Comparison of ENCODE assay signal across 18 cellular contexts in the genomic region with DNA sequence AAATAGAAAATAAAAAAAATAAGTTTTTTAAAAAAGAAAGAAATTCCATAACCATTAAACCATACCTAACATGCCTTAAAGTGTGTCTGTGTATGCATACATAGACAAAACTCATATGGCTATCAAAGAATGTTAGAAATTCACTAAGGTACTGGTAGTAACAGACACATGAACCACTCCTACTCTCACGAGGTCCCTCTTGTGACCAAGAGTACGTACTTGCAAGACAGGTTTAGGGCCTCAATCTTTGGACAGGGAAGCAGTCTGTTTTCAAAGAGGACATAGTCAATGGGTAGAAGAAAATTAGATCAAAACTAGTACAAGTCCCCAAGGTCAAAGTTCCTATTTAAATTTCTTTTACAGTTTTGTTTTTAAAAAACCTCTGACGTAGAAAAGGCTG.
"Had no signal": no experiment of that assay in that cellular context is flagged by ENCODE, and none has a peak within 500 bp of the region (broad histone marks: within the 10 kb centered on the region; RNA-seq: fewer than 3 reads in every experiment).

No MANE protein-coding gene starts in this region.

- H3K9me3 Mint-ChIP-seq: activated CD4-positive, alpha-beta memory T cell treated with anti-CD3 and anti-CD28 coated beads, Interleukin-2, amount 10 ng/mL, durations not matched to agents 7 days and 5 days; WTC11 had no signal

- H3K4me3 ChIP-seq: cardiac muscle cell, dorsolateral prefrontal cortex, gastrocnemius medialis, heart left ventricle, lung, tibial artery, vagina had no signal

- ATAC-seq: activated CD8-positive, alpha-beta memory T cell treated with anti-CD3 and anti-CD28 coated beads, Interleukin-2, amount 10 ng/mL, durations not matched to agents 7 days and 5 days; gastrocnemius medialis; heart left ventricle; left cardiac atrium; WTC11 had no signal

- H3K4me1 ChIP-seq: vagina had no signal

- H3K4me1 Mint-ChIP-seq: activated CD4-positive, alpha-beta memory T cell treated with anti-CD3 and anti-CD28 coated beads, Interleukin-2, amount 10 ng/mL, durations not matched to agents 7 days and 5 days; activated CD8-positive, alpha-beta memory T cell treated with anti-CD3 and anti-CD28 coated beads, Interleukin-2, amount 10 ng/mL, durations not matched to agents 7 days and 5 days had no signal

- H3K27ac Mint-ChIP-seq: activated CD4-positive, alpha-beta memory T cell treated with anti-CD3 and anti-CD28 coated beads, Interleukin-2, amount 10 ng/mL, durations not matched to agents 7 days and 5 days; activated CD8-positive, alpha-beta memory T cell treated with anti-CD3 and anti-CD28 coated beads, Interleukin-2, amount 10 ng/mL, durations not matched to agents 7 days and 5 days; activated naive CD8-positive, alpha-beta T cell had no signal

- H3K27me3 ChIP-seq: cardiac muscle cell, gastrocnemius medialis, heart left ventricle, tibial artery, vagina had no signal

- H3K27ac ChIP-seq: cardiac muscle cell, dorsolateral prefrontal cortex, gastrocnemius medialis, heart left ventricle, vagina had no signal

- H3K27me3 Mint-ChIP-seq: activated CD4-positive, alpha-beta memory T cell treated with anti-CD3 and anti-CD28 coated beads, Interleukin-2, amount 10 ng/mL, durations not matched to agents 7 days and 5 days; activated CD8-positive, alpha-beta memory T cell treated with anti-CD3 and anti-CD28 coated beads, Interleukin-2, amount 10 ng/mL, durations not matched to agents 7 days and 5 days; activated naive CD8-positive, alpha-beta T cell had no signal

- H3K4me3 Mint-ChIP-seq: activated CD4-positive, alpha-beta memory T cell treated with anti-CD3 and anti-CD28 coated beads, Interleukin-2, amount 10 ng/mL, durations not matched to agents 7 days and 5 days; activated CD8-positive, alpha-beta memory T cell treated with anti-CD3 and anti-CD28 coated beads, Interleukin-2, amount 10 ng/mL, durations not matched to agents 7 days and 5 days; activated naive CD8-positive, alpha-beta T cell; WTC11 had no signal

- H3K9me3 ChIP-seq: gastrocnemius medialis, heart left ventricle, tibial artery, vagina had no signal

- DNase-seq: activated CD4-positive, alpha-beta memory T cell treated with anti-CD3 and anti-CD28 coated beads, Interleukin-2, amount 10 ng/mL, durations not matched to agents 7 days and 5 days; activated CD4-positive, alpha-beta T cell treated with anti-CD3 and anti-CD28 coated beads for 4 hours; activated CD8-positive, alpha-beta memory T cell treated with anti-CD3 and anti-CD28 coated beads, Interleukin-2, amount 10 ng/mL, durations not matched to agents 7 days and 5 days; dorsolateral prefrontal cortex; erythroblast; gastrocnemius medialis; heart left ventricle; left cardiac atrium; midbrain; occipital lobe; retina; stimulated activated naive CD4-positive, alpha-beta T cell; tibial artery had no signal

- H3K36me3 ChIP-seq: cardiac muscle cell, gastrocnemius medialis, heart left ventricle, tibial artery, vagina had no signal
